17 cellular contexts compared by ENCODE assay signal in genomic region chr12:15230137-15230536, GRCh38. TPM values are rescaled to one million over a fixed set of nuclear protein-coding genes. Genes with fewer than 3 reads are reported as not detected.
DNase-seq lines count a peak whose midpoint lies in the region; ATAC-seq and TF ChIP-seq lines count a peak whose summit lies in the region.
"Had no signal": no experiment of that assay in that cellular context is flagged by ENCODE, and none has a peak within 500 bp of the region (broad histone marks: within the 10 kb centered on the region; RNA-seq: fewer than 3 reads in every experiment).

No MANE protein-coding gene starts in this region.

- H3K36me3 Mint-ChIP-seq in osteocyte (ENCODE audit: unreplicated experiment): no peaks in the 10 kb centered on the region
- no peaks in the 10 kb centered on the region for H3K36me3 Mint-ChIP-seq in activated CD4-positive, alpha-beta T cell treated with anti-CD3 and anti-CD28 coated beads, Interleukin-2, amount 10 ng/mL, durations not matched to agents 7 days and 5 days (ENCODE audit: low read depth)
- H3K36me3 Mint-ChIP-seq: IgD-negative memory B cell had no signal

- H3K9me3 Mint-ChIP-seq in osteocyte (ENCODE audit: unreplicated experiment): no peaks in the 10 kb centered on the region
- no peaks in the 10 kb centered on the region for H3K9me3 Mint-ChIP-seq in activated CD4-positive, alpha-beta T cell treated with anti-CD3 and anti-CD28 coated beads, Interleukin-2, amount 10 ng/mL, durations not matched to agents 7 days and 5 days
- H3K9me3 Mint-ChIP-seq: CD4-positive, alpha-beta T cell; IgD-negative memory B cell had no signal

- peak overlapping the region; percentile 79 for H3K27ac Mint-ChIP-seq in osteocyte (ENCODE audit: unreplicated experiment)
- no peak overlapping the region for H3K27ac Mint-ChIP-seq in activated CD4-positive, alpha-beta T cell treated with anti-CD3 and anti-CD28 coated beads, Interleukin-2, amount 10 ng/mL, durations not matched to agents 7 days and 5 days
- H3K27ac Mint-ChIP-seq: CD4-positive, alpha-beta T cell; IgD-negative memory B cell had no signal

- H3K9me3 ChIP-seq in adipocyte (ENCODE audit: control insufficient read depth, low read length): peaks cover under 1% of the 10 kb centered on the region
- H3K9me3 ChIP-seq: HAP-1 had no signal

- no peaks in the 10 kb centered on the region for H3K36me3 ChIP-seq in adipocyte (ENCODE audit: control insufficient read depth, insufficient read depth, low read length, severe bottlenecking)
- H3K36me3 ChIP-seq: HAP-1 had no signal

- peak overlapping the region; percentile 16 for H3K4me3 ChIP-seq in adipocyte (ENCODE audit: low read length)
- H3K4me3 ChIP-seq in fibroblast of mammary gland (ENCODE audit: control insufficient read depth, low read depth, low read length): no peak overlapping the region
- H3K4me3 ChIP-seq: HAP-1 had no signal

- TF ChIP-seq CTCF in fibroblast of mammary gland (conservative IDR thresholded peaks at IDR 0.05; ENCODE audit: control insufficient read depth, insufficient read depth, low read depth, low read length): no peak
- no peak for TF ChIP-seq CTCF in osteocyte (IDR thresholded peaks at IDR 0.05)

- H3K4me1 Mint-ChIP-seq in osteocyte (ENCODE audit: unreplicated experiment): peaks cover 28% of the 10 kb centered on the region
- no peaks in the 10 kb centered on the region for H3K4me1 Mint-ChIP-seq in activated CD4-positive, alpha-beta T cell treated with anti-CD3 and anti-CD28 coated beads, Interleukin-2, amount 10 ng/mL, durations not matched to agents 7 days and 5 days
- H3K4me1 Mint-ChIP-seq: IgD-negative memory B cell had no signal

- ATAC-seq in GM18873 (IDR thresholded peaks at IDR 0.05; ENCODE audit: low FRiP score, unreplicated experiment): no peak
- ATAC-seq in stimulated activated naive CD8-positive, alpha-beta T cell treated with anti-CD3 and anti-CD28 coated beads, Interleukin-15, Interleukin-2, amounts not matched to agents 100 U/mL and 50 U/mL, for 24 hours: no peak
- ATAC-seq: HepG2 had no signal

- peaks cover 19% of the 10 kb centered on the region for H3K27me3 Mint-ChIP-seq in osteocyte (ENCODE audit: unreplicated experiment)
- H3K27me3 Mint-ChIP-seq in activated CD4-positive, alpha-beta T cell treated with anti-CD3 and anti-CD28 coated beads, Interleukin-2, amount 10 ng/mL, durations not matched to agents 7 days and 5 days: peaks cover 40% of the 10 kb centered on the region

- H3K4me1 ChIP-seq in adipocyte (ENCODE audit: control insufficient read depth, insufficient read depth, low read length): peaks cover 27% of the 10 kb centered on the region
- H3K4me1 ChIP-seq: HAP-1 had no signal

- DNase-seq in LHCN-M2 (ENCODE audit: low read depth): peak; percentile 38
- no peak for DNase-seq in adipocyte (ENCODE audit: low read depth)
- DNase-seq in fibroblast of mammary gland (ENCODE audit: low read depth): peak; percentile 25
- DNase-seq in osteocyte (ENCODE audit: extremely low spot score, unreplicated experiment): no peak
- DNase-seq in central memory CD4-positive, alpha-beta T cell: no peak
- no peak for DNase-seq in activated CD4-positive, alpha-beta T cell treated with anti-CD3 and anti-CD28 coated beads, Interleukin-2, amount 10 ng/mL, durations not matched to agents 7 days and 5 days
- no peak for DNase-seq in stimulated activated naive CD8-positive, alpha-beta T cell treated with anti-CD3 and anti-CD28 coated beads, Interleukin-15, Interleukin-2, amounts not matched to agents 100 U/mL and 50 U/mL, for 24 hours
- DNase-seq: AML-193; CD4-positive, alpha-beta T cell; DMS153; DMS79; GDM1 had no signal

- peak overlapping the region; percentile 72 for H3K9ac ChIP-seq in adipocyte (ENCODE audit: low read length)

- no peak overlapping the region for H3K4me3 Mint-ChIP-seq in osteocyte (ENCODE audit: unreplicated experiment)
- H3K4me3 Mint-ChIP-seq in activated CD4-positive, alpha-beta T cell treated with anti-CD3 and anti-CD28 coated beads, Interleukin-2, amount 10 ng/mL, durations not matched to agents 7 days and 5 days: no peak overlapping the region
- H3K4me3 Mint-ChIP-seq: CD4-positive, alpha-beta T cell; IgD-negative memory B cell had no signal

- peaks cover 22% of the 10 kb centered on the region for H3K27me3 ChIP-seq in adipocyte (replicated peaks; ENCODE audit: control insufficient read depth, insufficient read depth, low read length)

- CTCF ChIA-PET in activated CD4-positive, alpha-beta T cell treated with anti-CD3 and anti-CD28 coated beads, Interleukin-2, amount 10 ng/mL, durations not matched to agents 7 days and 5 days (lab: Charles Lee): no interaction called here

- POLR2A ChIA-PET in activated CD4-positive, alpha-beta T cell treated with anti-CD3 and anti-CD28 coated beads, Interleukin-2, amount 10 ng/mL, durations not matched to agents 7 days and 5 days (lab: Charles Lee): no interaction called here

RNA-seq across cellular contexts. Expression of gene RERG, which starts 8.9 kb away (rescaled TPM):
- total RNA-seq in LHCN-M2 (2014; rRNA removed) (3.0 and 5.3 TPM in 2 replicates), osteocyte (83.8 and 92.7 TPM in 2 replicates)
- polyA plus RNA-seq in LHCN-M2 (2012): 0.84 TPM
- total RNA-seq in activated CD4-positive, alpha-beta T cell treated with anti-CD3 and anti-CD28 coated beads, Interleukin-2, amount 10 ng/mL, durations not matched to agents 7 days and 5 days: under 1 TPM; 0.17 to 0.21 TPM
- total RNA-seq: CD4-positive, alpha-beta T cell; HepG2 had no signal
- polyA plus RNA-seq: BJ, HepG2, IgD-negative memory B cell had no signal

Comparison
In these comparisons a context has a peak if more than half of its experiments do, and no peak if none do; other contexts are left out.
1. DNase-seq: peak in LHCN-M2 (single experiment) and fibroblast of mammary gland (single experiment); none in adipocyte (single experiment), osteocyte (single experiment), central memory CD4-positive, alpha-beta T cell (single experiment), activated CD4-positive, alpha-beta T cell treated with anti-CD3 and anti-CD28 coated beads, Interleukin-2, amount 10 ng/mL, durations not matched to agents 7 days and 5 days (single experiment) and stimulated activated naive CD8-positive, alpha-beta T cell treated with anti-CD3 and anti-CD28 coated beads, Interleukin-15, Interleukin-2, amounts not matched to agents 100 U/mL and 50 U/mL, for 24 hours (single experiment).
2. RNA of gene RERG, which starts 8.9 kb away (total RNA-seq): 83.8 to 92.7 TPM in osteocyte; 3.0 to 5.3 TPM in LHCN-M2 and 0.17 to 0.21 TPM in activated CD4-positive, alpha-beta T cell treated with anti-CD3 and anti-CD28 coated beads, Interleukin-2, amount 10 ng/mL, durations not matched to agents 7 days and 5 days; every median in the first group is over 10 times any median in the second.